Comparison of ENCODE assay signal across 1 cellular context in the genomic region with DNA sequence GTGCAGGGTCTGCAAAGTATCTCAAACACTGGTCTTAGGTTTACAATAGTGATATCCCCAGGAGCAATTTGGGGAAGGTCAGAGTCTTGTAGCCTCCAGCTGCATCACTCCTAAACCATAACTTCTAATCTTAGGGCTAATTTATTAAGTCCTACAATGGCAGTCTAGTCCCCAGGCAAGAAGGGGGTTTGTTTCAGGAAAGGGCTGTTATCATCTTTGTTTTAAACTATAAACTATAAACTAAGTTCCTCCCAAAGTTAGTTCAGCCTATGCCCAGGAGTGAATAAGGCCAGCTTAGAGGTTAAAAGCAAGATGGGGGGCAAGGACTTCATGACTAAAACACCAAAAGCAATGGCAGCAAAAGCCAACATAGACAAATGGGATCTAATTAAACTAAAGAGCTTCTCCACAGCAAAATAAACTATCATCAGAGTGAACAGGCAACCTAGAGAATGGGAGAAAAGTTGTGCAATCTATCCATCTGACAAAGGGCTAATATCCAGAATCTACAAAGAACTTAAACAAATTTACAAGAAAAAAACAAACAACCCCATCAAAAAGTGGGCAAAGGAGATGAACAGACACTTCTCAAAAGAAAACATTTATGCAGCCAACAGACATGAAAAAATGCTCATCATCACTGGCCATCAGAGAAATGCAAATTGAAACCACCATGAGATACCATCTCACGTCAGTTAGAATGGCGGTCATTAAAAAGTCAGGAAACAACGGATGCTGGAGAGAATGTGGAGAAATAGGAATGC.
A peak's percentile ranks its signal among the peaks of the same experiment; 100 is the strongest.
TF ChIP-seq lines count a peak whose summit lies in the region.

No MANE protein-coding gene starts in this region.

TF ChIP-seq in GM12878, 131 proteins besides CTCF, POLR2A, EP300 and RAD21:
- peak; percentile 31; the same call in 1 of the 2 replicates for TF ChIP-seq DPF2 (IDR thresholded peaks at IDR 0.05)
